ENCODE assay signal across 1 cellular context in the genomic region with DNA sequence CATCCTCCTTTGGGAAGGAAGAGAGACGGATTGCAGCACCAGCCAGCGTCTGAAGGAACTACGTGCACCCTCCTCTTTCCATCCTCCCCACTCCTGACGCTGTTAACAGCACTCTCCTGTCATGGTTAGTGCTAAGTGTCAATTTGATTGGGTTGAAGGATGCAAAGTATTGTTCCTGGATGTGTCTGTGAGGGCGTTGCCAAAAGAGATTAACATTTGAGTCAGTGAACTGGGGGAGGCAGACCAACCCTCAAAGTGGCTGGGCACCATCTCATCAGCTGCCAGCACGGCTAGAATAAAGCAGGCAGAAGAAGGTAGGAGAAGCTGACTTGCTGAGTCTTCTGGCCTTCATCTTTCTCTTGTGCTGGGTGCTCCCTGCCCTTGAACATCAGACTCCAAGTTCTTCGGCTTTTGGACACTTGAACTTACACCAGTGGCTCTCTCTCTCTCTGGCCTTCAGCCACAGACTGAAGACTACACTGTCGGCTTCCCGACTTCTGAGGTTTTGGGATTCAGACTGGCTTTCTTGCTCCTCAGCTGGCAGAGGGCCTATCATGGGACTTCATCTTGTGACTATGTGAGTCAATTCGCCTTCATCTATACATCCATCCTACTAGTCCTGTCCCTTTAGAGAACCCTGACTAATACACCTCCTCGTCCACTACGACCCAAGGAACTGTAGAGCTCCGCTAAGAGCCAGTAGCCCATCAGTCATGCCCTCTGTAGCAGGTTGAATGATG.
TF ChIP-seq lines count a peak whose summit lies in the region.

No MANE protein-coding gene starts in this region.

TF ChIP-seq in K562, 482 proteins besides CTCF, POLR2A, EP300 and RAD21 (continued from another document and continues in another):
- TF ChIP-seq, protein P1, sequence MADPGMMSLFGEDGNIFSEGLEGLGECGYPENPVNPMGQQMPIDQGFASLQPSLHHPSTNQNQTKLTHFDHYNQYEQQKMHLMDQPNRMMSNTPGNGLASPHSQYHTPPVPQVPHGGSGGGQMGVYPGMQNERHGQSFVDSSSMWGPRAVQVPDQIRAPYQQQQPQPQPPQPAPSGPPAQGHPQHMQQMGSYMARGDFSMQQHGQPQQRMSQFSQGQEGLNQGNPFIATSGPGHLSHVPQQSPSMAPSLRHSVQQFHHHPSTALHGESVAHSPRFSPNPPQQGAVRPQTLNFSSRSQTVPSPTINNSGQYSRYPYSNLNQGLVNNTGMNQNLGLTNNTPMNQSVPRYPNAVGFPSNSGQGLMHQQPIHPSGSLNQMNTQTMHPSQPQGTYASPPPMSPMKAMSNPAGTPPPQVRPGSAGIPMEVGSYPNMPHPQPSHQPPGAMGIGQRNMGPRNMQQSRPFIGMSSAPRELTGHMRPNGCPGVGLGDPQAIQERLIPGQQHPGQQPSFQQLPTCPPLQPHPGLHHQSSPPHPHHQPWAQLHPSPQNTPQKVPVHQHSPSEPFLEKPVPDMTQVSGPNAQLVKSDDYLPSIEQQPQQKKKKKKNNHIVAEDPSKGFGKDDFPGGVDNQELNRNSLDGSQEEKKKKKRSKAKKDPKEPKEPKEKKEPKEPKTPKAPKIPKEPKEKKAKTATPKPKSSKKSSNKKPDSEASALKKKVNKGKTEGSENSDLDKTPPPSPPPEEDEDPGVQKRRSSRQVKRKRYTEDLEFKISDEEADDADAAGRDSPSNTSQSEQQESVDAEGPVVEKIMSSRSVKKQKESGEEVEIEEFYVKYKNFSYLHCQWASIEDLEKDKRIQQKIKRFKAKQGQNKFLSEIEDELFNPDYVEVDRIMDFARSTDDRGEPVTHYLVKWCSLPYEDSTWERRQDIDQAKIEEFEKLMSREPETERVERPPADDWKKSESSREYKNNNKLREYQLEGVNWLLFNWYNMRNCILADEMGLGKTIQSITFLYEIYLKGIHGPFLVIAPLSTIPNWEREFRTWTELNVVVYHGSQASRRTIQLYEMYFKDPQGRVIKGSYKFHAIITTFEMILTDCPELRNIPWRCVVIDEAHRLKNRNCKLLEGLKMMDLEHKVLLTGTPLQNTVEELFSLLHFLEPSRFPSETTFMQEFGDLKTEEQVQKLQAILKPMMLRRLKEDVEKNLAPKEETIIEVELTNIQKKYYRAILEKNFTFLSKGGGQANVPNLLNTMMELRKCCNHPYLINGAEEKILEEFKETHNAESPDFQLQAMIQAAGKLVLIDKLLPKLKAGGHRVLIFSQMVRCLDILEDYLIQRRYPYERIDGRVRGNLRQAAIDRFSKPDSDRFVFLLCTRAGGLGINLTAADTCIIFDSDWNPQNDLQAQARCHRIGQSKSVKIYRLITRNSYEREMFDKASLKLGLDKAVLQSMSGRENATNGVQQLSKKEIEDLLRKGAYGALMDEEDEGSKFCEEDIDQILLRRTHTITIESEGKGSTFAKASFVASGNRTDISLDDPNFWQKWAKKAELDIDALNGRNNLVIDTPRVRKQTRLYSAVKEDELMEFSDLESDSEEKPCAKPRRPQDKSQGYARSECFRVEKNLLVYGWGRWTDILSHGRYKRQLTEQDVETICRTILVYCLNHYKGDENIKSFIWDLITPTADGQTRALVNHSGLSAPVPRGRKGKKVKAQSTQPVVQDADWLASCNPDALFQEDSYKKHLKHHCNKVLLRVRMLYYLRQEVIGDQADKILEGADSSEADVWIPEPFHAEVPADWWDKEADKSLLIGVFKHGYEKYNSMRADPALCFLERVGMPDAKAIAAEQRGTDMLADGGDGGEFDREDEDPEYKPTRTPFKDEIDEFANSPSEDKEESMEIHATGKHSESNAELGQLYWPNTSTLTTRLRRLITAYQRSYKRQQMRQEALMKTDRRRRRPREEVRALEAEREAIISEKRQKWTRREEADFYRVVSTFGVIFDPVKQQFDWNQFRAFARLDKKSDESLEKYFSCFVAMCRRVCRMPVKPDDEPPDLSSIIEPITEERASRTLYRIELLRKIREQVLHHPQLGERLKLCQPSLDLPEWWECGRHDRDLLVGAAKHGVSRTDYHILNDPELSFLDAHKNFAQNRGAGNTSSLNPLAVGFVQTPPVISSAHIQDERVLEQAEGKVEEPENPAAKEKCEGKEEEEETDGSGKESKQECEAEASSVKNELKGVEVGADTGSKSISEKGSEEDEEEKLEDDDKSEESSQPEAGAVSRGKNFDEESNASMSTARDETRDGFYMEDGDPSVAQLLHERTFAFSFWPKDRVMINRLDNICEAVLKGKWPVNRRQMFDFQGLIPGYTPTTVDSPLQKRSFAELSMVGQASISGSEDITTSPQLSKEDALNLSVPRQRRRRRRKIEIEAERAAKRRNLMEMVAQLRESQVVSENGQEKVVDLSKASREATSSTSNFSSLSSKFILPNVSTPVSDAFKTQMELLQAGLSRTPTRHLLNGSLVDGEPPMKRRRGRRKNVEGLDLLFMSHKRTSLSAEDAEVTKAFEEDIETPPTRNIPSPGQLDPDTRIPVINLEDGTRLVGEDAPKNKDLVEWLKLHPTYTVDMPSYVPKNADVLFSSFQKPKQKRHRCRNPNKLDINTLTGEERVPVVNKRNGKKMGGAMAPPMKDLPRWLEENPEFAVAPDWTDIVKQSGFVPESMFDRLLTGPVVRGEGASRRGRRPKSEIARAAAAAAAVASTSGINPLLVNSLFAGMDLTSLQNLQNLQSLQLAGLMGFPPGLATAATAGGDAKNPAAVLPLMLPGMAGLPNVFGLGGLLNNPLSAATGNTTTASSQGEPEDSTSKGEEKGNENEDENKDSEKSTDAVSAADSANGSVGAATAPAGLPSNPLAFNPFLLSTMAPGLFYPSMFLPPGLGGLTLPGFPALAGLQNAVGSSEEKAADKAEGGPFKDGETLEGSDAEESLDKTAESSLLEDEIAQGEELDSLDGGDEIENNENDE (IDR thresholded peaks at IDR 0.05; ENCODE audit: low read depth, low read length) = no peak
- TF ChIP-seq, protein P2, sequence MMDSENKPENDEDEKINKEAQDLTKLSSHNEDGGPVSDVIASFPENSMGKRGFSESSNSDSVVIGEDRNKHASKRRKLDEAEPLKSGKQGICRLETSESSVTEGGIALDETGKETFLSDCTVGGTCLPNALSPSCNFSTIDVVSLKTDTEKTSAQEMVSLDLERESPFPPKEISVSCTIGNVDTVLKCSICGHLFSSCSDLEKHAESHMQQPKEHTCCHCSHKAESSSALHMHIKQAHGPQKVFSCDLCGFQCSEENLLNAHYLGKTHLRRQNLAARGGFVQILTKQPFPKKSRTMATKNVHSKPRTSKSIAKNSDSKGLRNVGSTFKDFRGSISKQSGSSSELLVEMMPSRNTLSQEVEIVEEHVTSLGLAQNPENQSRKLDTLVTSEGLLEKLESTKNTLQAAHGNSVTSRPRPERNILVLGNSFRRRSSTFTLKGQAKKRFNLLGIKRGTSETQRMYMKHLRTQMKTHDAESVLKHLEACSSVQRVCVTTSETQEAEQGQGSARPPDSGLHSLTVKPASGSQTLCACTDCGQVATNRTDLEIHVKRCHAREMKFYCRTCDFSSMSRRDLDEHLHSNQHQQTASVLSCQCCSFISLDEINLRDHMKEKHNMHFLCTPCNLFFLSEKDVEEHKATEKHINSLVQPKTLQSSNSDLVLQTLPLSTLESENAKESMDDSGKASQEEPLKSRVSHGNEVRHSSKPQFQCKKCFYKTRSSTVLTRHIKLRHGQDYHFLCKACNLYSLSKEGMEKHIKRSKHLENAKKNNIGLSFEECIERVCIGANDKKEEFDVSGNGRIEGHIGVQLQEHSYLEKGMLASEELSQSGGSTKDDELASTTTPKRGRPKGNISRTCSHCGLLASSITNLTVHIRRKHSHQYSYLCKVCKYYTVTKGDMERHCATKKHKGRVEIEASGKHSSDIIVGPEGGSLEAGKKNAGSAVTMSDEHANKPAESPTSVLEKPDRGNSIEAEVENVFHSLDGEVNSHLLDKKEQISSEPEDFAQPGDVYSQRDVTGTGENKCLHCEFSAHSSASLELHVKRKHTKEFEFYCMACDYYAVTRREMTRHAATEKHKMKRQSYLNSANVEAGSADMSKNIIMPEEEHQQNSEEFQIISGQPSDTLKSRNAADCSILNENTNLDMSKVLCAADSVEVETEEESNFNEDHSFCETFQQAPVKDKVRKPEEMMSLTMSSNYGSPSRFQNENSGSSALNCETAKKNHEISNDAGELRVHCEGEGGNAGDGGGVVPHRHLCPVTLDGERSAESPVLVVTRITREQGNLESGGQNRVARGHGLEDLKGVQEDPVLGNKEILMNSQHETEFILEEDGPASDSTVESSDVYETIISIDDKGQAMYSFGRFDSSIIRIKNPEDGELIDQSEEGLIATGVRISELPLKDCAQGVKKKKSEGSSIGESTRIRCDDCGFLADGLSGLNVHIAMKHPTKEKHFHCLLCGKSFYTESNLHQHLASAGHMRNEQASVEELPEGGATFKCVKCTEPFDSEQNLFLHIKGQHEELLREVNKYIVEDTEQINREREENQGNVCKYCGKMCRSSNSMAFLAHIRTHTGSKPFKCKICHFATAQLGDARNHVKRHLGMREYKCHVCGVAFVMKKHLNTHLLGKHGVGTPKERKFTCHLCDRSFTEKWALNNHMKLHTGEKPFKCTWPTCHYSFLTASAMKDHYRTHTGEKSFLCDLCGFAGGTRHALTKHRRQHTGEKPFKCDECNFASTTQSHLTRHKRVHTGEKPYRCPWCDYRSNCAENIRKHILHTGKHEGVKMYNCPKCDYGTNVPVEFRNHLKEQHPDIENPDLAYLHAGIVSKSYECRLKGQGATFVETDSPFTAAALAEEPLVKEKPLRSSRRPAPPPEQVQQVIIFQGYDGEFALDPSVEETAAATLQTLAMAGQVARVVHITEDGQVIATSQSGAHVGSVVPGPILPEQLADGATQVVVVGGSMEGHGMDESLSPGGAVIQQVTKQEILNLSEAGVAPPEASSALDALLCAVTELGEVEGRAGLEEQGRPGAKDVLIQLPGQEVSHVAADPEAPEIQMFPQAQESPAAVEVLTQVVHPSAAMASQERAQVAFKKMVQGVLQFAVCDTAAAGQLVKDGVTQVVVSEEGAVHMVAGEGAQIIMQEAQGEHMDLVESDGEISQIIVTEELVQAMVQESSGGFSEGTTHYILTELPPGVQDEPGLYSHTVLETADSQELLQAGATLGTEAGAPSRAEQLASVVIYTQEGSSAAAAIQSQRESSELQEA (IDR thresholded peaks at IDR 0.05; ENCODE audit: low read depth) = no peak
- peak; percentile 51 for TF ChIP-seq CBFA2T3 (IDR thresholded peaks at IDR 0.05)
- no peak for TF ChIP-seq ZNF507 (tag; conservative IDR thresholded peaks at IDR 0.05)
- TF ChIP-seq POLR3G (IDR thresholded peaks at IDR 0.05; ENCODE audit: extremely low read depth, insufficient read length, insufficient replicate concordance) = no peak
- peak; percentile 49 for TF ChIP-seq MEIS2 (IDR thresholded peaks at IDR 0.05; ENCODE audit: partially characterized antibody)
- TF ChIP-seq ETV5 (CRISPR knock-in tag; IDR thresholded peaks at IDR 0.05; ENCODE audit: low read depth) = no peak
- peak; percentile 69 for TF ChIP-seq FOSL1 (tag; conservative IDR thresholded peaks at IDR 0.05)
- TF ChIP-seq, protein P3, sequence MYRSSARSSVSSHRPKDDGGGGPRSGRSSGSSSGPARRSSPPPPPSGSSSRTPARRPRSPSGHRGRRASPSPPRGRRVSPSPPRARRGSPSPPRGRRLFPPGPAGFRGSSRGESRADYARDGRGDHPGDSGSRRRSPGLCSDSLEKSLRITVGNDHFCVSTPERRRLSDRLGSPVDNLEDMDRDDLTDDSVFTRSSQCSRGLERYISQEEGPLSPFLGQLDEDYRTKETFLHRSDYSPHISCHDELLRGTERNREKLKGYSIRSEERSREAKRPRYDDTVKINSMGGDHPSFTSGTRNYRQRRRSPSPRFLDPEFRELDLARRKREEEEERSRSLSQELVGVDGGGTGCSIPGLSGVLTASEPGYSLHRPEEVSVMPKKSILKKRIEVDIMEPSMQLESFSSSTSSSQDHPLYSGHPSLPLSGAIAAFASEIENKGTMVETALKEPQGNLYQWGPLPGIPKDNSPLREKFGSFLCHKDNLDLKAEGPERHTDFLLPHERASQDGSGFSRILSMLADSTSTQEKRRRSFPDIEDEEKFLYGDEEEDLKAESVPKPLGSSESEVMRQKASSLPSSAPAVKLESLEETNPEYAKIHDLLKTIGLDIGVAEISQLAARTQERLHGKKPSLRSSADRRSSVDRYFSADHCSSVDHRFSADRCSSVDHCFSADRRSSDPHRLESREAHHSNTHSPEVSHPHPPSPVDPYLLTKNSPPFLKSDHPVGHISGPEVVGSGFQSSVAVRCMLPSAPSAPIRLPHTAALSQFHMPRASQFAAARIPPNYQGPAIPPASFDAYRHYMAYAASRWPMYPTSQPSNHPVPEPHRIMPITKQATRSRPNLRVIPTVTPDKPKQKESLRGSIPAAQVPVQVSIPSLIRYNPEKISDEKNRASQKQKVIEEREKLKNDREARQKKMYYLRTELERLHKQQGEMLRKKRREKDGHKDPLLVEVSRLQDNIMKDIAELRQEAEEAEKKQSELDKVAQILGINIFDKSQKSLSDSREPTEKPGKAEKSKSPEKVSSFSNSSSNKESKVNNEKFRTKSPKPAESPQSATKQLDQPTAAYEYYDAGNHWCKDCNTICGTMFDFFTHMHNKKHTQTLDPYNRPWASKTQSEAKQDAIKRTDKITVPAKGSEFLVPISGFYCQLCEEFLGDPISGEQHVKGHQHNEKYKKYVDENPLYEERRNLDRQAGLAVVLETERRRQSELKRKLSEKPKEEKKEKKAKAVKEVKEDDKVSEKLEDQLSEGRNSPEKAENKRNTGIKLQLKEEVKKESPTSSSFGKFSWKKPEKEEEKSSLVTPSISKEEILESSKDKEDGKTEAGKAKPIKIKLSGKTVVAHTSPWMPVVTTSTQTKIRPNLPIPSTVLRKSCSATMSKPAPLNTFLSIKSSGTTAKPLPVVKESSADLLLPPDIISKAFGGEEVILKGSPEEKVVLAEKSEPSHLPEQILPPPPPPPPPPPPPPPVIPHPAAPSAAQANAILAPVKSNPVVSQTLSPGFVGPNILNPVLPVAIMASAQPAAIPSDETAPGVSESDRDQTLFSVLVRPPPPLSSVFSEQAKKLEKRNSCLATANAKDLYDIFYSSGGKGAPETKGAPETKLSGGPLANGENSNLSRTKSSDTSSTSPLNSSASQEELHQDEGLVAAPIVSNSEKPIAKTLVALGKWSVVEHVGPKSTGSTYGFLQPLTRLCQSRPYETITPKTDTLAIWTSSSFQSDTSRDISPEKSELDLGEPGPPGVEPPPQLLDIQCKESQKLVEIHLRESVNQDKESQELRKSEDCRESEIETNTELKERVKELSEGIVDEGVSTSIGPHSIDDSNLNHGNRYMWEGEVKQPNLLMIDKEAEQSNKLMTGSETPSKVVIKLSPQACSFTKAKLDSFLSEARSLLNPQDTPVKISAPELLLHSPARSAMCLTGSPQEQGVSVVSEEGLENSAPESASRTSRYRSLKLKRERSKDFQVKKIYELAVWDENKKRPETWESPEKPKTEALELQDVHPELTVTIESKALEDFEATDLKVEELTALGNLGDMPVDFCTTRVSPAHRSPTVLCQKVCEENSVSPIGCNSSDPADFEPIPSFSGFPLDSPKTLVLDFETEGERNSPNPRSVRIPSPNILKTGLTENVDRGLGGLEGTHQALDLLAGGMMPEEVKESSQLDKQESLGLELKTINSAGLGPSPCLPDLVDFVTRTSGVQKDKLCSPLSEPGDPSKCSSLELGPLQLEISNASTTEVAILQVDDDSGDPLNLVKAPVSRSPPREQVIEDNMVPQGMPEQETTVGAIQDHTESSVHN (IDR thresholded peaks at IDR 0.05; ENCODE audit: borderline replicate concordance in 1 of 2, low read depth in 1 of 2) = no peak
- no peak for TF ChIP-seq SNRNP70 (optimal IDR thresholded peaks at IDR 0.05; ENCODE audit: low read depth, low read length)
- TF ChIP-seq ZNF263 (CRISPR knock-in tag; IDR thresholded peaks at IDR 0.05; ENCODE audit: borderline replicate concordance) = 0 out of 2 replicates have a peak, but pooled peaks have one; percentile 14
- TF ChIP-seq HCFC1 (IDR thresholded peaks at IDR 0.05; ENCODE audit: low read depth, low read length) = no peak
- TF ChIP-seq TCF3 (CRISPR knock-in tag; IDR thresholded peaks at IDR 0.05) = peak; percentile 42; the same call in 1 of the 2 replicates
- TF ChIP-seq, protein P4, sequence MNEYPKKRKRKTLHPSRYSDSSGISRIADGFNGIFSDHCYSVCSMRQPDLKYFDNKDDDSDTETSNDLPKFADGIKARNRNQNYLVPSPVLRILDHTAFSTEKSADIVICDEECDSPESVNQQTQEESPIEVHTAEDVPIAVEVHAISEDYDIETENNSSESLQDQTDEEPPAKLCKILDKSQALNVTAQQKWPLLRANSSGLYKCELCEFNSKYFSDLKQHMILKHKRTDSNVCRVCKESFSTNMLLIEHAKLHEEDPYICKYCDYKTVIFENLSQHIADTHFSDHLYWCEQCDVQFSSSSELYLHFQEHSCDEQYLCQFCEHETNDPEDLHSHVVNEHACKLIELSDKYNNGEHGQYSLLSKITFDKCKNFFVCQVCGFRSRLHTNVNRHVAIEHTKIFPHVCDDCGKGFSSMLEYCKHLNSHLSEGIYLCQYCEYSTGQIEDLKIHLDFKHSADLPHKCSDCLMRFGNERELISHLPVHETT (CRISPR knock-in tag; conservative IDR thresholded peaks at IDR 0.05 in 1 of 2, IDR thresholded peaks at IDR 0.05 in 1 of 2) = no peak
